In the genomic region with DNA sequence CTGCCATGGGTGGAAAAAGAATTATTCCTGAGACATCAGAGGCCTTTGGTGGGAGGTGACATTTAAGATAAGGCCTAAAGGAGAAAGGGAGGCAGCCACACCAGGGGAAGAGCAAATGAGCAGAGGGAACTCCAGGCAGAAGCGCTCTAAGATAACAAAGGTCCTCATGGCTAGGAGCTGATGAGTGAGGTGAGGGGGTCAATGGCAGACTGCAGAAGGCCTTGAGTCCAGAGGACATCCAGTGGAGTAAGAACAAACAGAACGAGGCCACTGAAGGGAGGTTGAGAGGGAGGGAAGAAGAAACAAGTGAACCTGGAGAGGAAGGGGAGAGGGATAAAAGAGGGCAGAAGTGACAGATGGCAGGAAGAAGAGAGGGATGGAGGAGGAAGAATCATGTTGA, we compare ENCODE assay signal across 1 cellular context.
TF ChIP-seq lines count a peak whose summit lies in the region.

No MANE protein-coding gene starts in this region.

TF ChIP-seq in HepG2, 621 proteins besides CTCF, POLR2A, EP300 and RAD21 (continued from another document and continues in another):
- TF ChIP-seq, protein P1, sequence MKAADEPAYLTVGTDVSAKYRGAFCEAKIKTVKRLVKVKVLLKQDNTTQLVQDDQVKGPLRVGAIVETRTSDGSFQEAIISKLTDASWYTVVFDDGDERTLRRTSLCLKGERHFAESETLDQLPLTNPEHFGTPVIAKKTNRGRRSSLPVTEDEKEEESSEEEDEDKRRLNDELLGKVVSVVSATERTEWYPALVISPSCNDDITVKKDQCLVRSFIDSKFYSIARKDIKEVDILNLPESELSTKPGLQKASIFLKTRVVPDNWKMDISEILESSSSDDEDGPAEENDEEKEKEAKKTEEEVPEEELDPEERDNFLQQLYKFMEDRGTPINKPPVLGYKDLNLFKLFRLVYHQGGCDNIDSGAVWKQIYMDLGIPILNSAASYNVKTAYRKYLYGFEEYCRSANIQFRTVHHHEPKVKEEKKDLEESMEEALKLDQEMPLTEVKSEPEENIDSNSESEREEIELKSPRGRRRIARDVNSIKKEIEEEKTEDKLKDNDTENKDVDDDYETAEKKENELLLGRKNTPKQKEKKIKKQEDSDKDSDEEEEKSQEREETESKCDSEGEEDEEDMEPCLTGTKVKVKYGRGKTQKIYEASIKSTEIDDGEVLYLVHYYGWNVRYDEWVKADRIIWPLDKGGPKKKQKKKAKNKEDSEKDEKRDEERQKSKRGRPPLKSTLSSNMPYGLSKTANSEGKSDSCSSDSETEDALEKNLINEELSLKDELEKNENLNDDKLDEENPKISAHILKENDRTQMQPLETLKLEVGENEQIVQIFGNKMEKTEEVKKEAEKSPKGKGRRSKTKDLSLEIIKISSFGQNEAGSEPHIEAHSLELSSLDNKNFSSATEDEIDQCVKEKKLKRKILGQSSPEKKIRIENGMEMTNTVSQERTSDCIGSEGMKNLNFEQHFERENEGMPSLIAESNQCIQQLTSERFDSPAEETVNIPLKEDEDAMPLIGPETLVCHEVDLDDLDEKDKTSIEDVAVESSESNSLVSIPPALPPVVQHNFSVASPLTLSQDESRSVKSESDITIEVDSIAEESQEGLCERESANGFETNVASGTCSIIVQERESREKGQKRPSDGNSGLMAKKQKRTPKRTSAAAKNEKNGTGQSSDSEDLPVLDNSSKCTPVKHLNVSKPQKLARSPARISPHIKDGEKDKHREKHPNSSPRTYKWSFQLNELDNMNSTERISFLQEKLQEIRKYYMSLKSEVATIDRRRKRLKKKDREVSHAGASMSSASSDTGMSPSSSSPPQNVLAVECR (CRISPR knock-in tag; IDR thresholded peaks at IDR 0.05; ENCODE audit: borderline replicate concordance), result peak; percentile 22; the same call in 1 of the 2 replicates
- TF ChIP-seq, protein P2, sequence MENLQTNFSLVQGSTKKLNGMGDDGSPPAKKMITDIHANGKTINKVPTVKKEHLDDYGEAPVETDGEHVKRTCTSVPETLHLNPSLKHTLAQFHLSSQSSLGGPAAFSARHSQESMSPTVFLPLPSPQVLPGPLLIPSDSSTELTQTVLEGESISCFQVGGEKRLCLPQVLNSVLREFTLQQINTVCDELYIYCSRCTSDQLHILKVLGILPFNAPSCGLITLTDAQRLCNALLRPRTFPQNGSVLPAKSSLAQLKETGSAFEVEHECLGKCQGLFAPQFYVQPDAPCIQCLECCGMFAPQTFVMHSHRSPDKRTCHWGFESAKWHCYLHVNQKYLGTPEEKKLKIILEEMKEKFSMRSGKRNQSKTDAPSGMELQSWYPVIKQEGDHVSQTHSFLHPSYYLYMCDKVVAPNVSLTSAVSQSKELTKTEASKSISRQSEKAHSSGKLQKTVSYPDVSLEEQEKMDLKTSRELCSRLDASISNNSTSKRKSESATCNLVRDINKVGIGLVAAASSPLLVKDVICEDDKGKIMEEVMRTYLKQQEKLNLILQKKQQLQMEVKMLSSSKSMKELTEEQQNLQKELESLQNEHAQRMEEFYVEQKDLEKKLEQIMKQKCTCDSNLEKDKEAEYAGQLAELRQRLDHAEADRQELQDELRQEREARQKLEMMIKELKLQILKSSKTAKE (CRISPR knock-in tag; IDR thresholded peaks at IDR 0.05; ENCODE audit: borderline replicate concordance), result no peak
- TF ChIP-seq, protein P3, sequence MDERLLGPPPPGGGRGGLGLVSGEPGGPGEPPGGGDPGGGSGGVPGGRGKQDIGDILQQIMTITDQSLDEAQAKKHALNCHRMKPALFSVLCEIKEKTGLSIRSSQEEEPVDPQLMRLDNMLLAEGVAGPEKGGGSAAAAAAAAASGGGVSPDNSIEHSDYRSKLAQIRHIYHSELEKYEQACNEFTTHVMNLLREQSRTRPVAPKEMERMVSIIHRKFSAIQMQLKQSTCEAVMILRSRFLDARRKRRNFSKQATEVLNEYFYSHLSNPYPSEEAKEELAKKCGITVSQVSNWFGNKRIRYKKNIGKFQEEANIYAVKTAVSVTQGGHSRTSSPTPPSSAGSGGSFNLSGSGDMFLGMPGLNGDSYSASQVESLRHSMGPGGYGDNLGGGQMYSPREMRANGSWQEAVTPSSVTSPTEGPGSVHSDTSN (CRISPR knock-in tag; IDR thresholded peaks at IDR 0.05), result no peak
- no peak for TF ChIP-seq ZNF552 (CRISPR knock-in tag; IDR thresholded peaks at IDR 0.05; ENCODE audit: borderline replicate concordance)
- TF ChIP-seq ZNF205 (CRISPR knock-in tag; IDR thresholded peaks at IDR 0.05), result peak; percentile 68; the same call in 1 of the 2 replicates
- TF ChIP-seq TBP (CRISPR knock-in tag; IDR thresholded peaks at IDR 0.05), result no peak
- peak; percentile 49; the same call in 1 of the 2 replicates for TF ChIP-seq RXRB (CRISPR knock-in tag; IDR thresholded peaks at IDR 0.05; ENCODE audit: borderline replicate concordance)
- TF ChIP-seq, protein P4, sequence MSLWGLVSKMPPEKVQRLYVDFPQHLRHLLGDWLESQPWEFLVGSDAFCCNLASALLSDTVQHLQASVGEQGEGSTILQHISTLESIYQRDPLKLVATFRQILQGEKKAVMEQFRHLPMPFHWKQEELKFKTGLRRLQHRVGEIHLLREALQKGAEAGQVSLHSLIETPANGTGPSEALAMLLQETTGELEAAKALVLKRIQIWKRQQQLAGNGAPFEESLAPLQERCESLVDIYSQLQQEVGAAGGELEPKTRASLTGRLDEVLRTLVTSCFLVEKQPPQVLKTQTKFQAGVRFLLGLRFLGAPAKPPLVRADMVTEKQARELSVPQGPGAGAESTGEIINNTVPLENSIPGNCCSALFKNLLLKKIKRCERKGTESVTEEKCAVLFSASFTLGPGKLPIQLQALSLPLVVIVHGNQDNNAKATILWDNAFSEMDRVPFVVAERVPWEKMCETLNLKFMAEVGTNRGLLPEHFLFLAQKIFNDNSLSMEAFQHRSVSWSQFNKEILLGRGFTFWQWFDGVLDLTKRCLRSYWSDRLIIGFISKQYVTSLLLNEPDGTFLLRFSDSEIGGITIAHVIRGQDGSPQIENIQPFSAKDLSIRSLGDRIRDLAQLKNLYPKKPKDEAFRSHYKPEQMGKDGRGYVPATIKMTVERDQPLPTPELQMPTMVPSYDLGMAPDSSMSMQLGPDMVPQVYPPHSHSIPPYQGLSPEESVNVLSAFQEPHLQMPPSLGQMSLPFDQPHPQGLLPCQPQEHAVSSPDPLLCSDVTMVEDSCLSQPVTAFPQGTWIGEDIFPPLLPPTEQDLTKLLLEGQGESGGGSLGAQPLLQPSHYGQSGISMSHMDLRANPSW (CRISPR knock-in tag; IDR thresholded peaks at IDR 0.05; ENCODE audit: borderline replicate concordance), result no peak
- TF ChIP-seq ADNP (CRISPR knock-in tag; IDR thresholded peaks at IDR 0.05), result no peak
- no peak for TF ChIP-seq SOX13 (IDR thresholded peaks at IDR 0.05)
- TF ChIP-seq SOX13 (CRISPR knock-in tag; conservative IDR thresholded peaks at IDR 0.05 in 1 of 2, IDR thresholded peaks at IDR 0.05 in 1 of 2), result peak in 1 of 2 experiments; percentile 41; a peak in 1 of 4 replicates
- TF ChIP-seq KDM5A (IDR thresholded peaks at IDR 0.05; ENCODE audit: borderline replicate concordance, low read length), result no peak
- TF ChIP-seq, protein P5, sequence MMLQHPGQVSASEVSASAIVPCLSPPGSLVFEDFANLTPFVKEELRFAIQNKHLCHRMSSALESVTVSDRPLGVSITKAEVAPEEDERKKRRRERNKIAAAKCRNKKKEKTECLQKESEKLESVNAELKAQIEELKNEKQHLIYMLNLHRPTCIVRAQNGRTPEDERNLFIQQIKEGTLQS (CRISPR knock-in tag; IDR thresholded peaks at IDR 0.05), result no peak
- no peak for TF ChIP-seq ZNF580 (CRISPR knock-in tag; IDR thresholded peaks at IDR 0.05; ENCODE audit: borderline replicate concordance, low read depth)
- TF ChIP-seq ZNF773 (CRISPR knock-in tag; IDR thresholded peaks at IDR 0.05; ENCODE audit: borderline replicate concordance), result no peak
- TF ChIP-seq ZNF207 (IDR thresholded peaks at IDR 0.05; ENCODE audit: borderline replicate concordance), result 0 out of 2 replicates have a peak, but pooled peaks have one; percentile 30
- no peak for TF ChIP-seq HMGXB3 (CRISPR knock-in tag; IDR thresholded peaks at IDR 0.05; ENCODE audit: borderline replicate concordance)
- no peak for TF ChIP-seq HMGXB4 (CRISPR knock-in tag; IDR thresholded peaks at IDR 0.05; ENCODE audit: borderline replicate concordance in 1 of 2, low read depth in 1 of 2)
- TF ChIP-seq FOXP1 (IDR thresholded peaks at IDR 0.05), result no peak
- TF ChIP-seq FOXP1 (CRISPR knock-in tag; IDR thresholded peaks at IDR 0.05), result no peak
- TF ChIP-seq PPARG (CRISPR knock-in tag; conservative IDR thresholded peaks at IDR 0.05), result no peak
- peak; percentile 29; the same call in 1 of the 2 replicates for TF ChIP-seq NR2F6 (IDR thresholded peaks at IDR 0.05)
- TF ChIP-seq NR2F6 (CRISPR knock-in tag; IDR thresholded peaks at IDR 0.05), result peak; percentile 64
- TF ChIP-seq HMG20A (CRISPR knock-in tag; IDR thresholded peaks at IDR 0.05; ENCODE audit: borderline replicate concordance), result 0 out of 2 replicates have a peak, but pooled peaks have one; percentile 15
- TF ChIP-seq, protein P6, sequence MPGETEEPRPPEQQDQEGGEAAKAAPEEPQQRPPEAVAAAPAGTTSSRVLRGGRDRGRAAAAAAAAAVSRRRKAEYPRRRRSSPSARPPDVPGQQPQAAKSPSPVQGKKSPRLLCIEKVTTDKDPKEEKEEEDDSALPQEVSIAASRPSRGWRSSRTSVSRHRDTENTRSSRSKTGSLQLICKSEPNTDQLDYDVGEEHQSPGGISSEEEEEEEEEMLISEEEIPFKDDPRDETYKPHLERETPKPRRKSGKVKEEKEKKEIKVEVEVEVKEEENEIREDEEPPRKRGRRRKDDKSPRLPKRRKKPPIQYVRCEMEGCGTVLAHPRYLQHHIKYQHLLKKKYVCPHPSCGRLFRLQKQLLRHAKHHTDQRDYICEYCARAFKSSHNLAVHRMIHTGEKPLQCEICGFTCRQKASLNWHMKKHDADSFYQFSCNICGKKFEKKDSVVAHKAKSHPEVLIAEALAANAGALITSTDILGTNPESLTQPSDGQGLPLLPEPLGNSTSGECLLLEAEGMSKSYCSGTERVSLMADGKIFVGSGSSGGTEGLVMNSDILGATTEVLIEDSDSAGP (CRISPR knock-in tag; IDR thresholded peaks at IDR 0.05; ENCODE audit: borderline replicate concordance), result 0 out of 2 replicates have a peak, but pooled peaks have one; percentile 20
- TF ChIP-seq FOSL2 (CRISPR knock-in tag; IDR thresholded peaks at IDR 0.05), result 0 out of 2 replicates have a peak, but pooled peaks have one; percentile 4
- no peak for TF ChIP-seq ATF6 (CRISPR knock-in tag; conservative IDR thresholded peaks at IDR 0.05)
- TF ChIP-seq BCL3 (CRISPR knock-in tag; IDR thresholded peaks at IDR 0.05), result no peak
